Comparison of ENCODE assay signal across 8 cellular contexts in genomic region chr3:134249442-134249841, GRCh38. TPM values are rescaled to one million over a fixed set of nuclear protein-coding genes. Genes with fewer than 3 reads are reported as not detected.
A peak's percentile ranks its signal among the peaks of the same experiment; 100 is the strongest.
DNase-seq lines count a peak whose midpoint lies in the region; ATAC-seq and TF ChIP-seq lines count a peak whose summit lies in the region.

No MANE protein-coding gene starts in this region.

- H3K36me3 Mint-ChIP-seq in T-helper 17 cell (ENCODE audit: low read depth): peaks cover 4% of the 10 kb centered on the region

- peaks cover 44% of the 10 kb centered on the region for H3K4me1 Mint-ChIP-seq in T-helper 17 cell

- peak overlapping the region; percentile 61 to 85 (median 79) for H3K9ac ChIP-seq in skeletal muscle tissue (ENCODE audit: low read depth in 1 of 3, low read length in 3 of 3)

- peak in 1 of 4 experiments; percentile 2 for TF ChIP-seq CTCF in gastroesophageal sphincter (IDR thresholded peaks at IDR 0.05)

- peak overlapping the region; percentile 98 for H3K4me3 Mint-ChIP-seq in T-helper 17 cell

- TF ChIP-seq POLR2A in gastroesophageal sphincter (IDR thresholded peaks at IDR 0.05): no peak

- WGBS in gastroesophageal sphincter (ENCODE audit: low coverage in 1 of 2), 2 donors: 2 to 3% methylated on average over 4 of the region's 4 CpGs

- peak overlapping the region in 3 of 4 donors; percentile 84 to 97 (median 93) for H3K27ac ChIP-seq in gastroesophageal sphincter
- no peak overlapping the region for H3K27ac ChIP-seq in skeletal muscle tissue (ENCODE audit: low read depth, low read length)
- no peak overlapping the region for H3K27ac ChIP-seq in caudate nucleus (ENCODE audit: low read depth, low read length)

- H3K4me3 ChIP-seq in H7 (ENCODE audit: insufficient read depth, low read depth, low read length) (peak overlapping the region; percentile 69), gastroesophageal sphincter (peak overlapping the region; percentile 85 to 100), skeletal muscle tissue (ENCODE audit: low read length in 3 of 3) (peak overlapping the region; percentile 76 to 84 (median 78))

- no peaks in the 10 kb centered on the region; the same call in 1 of the 2 replicates for H3K36me3 ChIP-seq in H7 (replicated peaks; ENCODE audit: control insufficient read depth, insufficient read depth, low read length)
- H3K36me3 ChIP-seq in gastroesophageal sphincter: no peaks in the 10 kb centered on the region
- no peaks in the 10 kb centered on the region for H3K36me3 ChIP-seq in skeletal muscle tissue (ENCODE audit: control insufficient read depth in 3 of 3, insufficient read depth in 3 of 3, low read length in 3 of 3)

- intact Hi-C loops in posterior vena cava (cut with DNase I): no loop called here

- TF ChIP-seq EP300 in gastroesophageal sphincter (IDR thresholded peaks at IDR 0.05): no peak

- peaks cover 0 to 71% (median 0%) of the 10 kb centered on the region in 3 donors for H3K4me1 ChIP-seq in gastroesophageal sphincter
- H3K4me1 ChIP-seq in skeletal muscle tissue (ENCODE audit: control insufficient read depth in 3 of 3, insufficient read depth in 3 of 3, low read length in 3 of 3): peaks cover 3 to 23% (median 12%) of the 10 kb centered on the region in 3 donors

- no peaks in the 10 kb centered on the region for H3K27me3 Mint-ChIP-seq in T-helper 17 cell

- DNase-seq in H7: no peak
- DNase-seq in T-helper 17 cell: no peak
- no peak for DNase-seq in NCI-H510A (lab: John Stamatoyannopoulos, UW)
- DNase-seq in caudate nucleus (lab: John Stamatoyannopoulos, UW): no peak
- DNase-seq in posterior vena cava (ENCODE audit: low spot score): no peak
- no peak for DNase-seq in retina

- ATAC-seq in T-helper 17 cell: peak; percentile 2
- ATAC-seq in gastroesophageal sphincter: no peak

- H3K27me3 ChIP-seq in H7 (ENCODE audit: control insufficient read depth, insufficient read depth, low read length): no peaks in the 10 kb centered on the region
- no peaks in the 10 kb centered on the region for H3K27me3 ChIP-seq in gastroesophageal sphincter
- no peaks in the 10 kb centered on the region for H3K27me3 ChIP-seq in skeletal muscle tissue (ENCODE audit: control insufficient read depth in 3 of 3, insufficient read depth in 3 of 3, low read length in 3 of 3)

- H3K27ac Mint-ChIP-seq in T-helper 17 cell: peak overlapping the region; percentile 93

- no peaks in the 10 kb centered on the region for H3K9me3 ChIP-seq in T-helper 17 cell (ENCODE audit: control insufficient read depth, low read length, poor library complexity, severe bottlenecking)
- no peaks in the 10 kb centered on the region for H3K9me3 ChIP-seq in gastroesophageal sphincter
- H3K9me3 ChIP-seq in skeletal muscle tissue (ENCODE audit: control insufficient read depth in 3 of 3, low read length in 3 of 3): no peaks in the 10 kb centered on the region

RNA-seq across cellular contexts. Expression of gene RYK, which starts 1.2 kb away (rescaled TPM):
- 74.7 and 79.2 TPM in 2 replicates for total RNA-seq in H7 (2014; rRNA removed; shearing (Covaris generic))
- total RNA-seq in T-helper 17 cell (10 to 100 TPM; 42.9 to 44.9 TPM), gastroesophageal sphincter (100 to 1,000 TPM in 3 of 4 donors, 10 to 100 TPM in 1; 92.7 to 133 (median 115) TPM), skeletal muscle tissue (100 TPM), posterior vena cava (10 to 100 TPM; 55.8 to 82.7 TPM)

Comparison
In these comparisons a context has a peak if more than half of its experiments do, and no peak if none do; other contexts are left out.
1. H3K27ac ChIP-seq: peak in gastroesophageal sphincter (3 of 4); none in skeletal muscle tissue (single experiment) and caudate nucleus (single experiment).
2. Peak in every context shown above with its lines, with median percentiles within 50 percentile points of each other: H3K4me3 ChIP-seq.